Comparison of ENCODE assay signal across 1 cellular context in genomic region chr6:30323806-30324205, GRCh38.
TF ChIP-seq lines count a peak whose summit lies in the region.

No MANE protein-coding gene starts in this region.

TF ChIP-seq in SK-N-SH treated with all-trans-retinoic acid at 6 μM for 48 hours, 23 proteins besides CTCF, POLR2A, EP300 and RAD21 (continued from another document):
- TF ChIP-seq CREB5 (CRISPR knock-in tag; IDR thresholded peaks at IDR 0.05; ENCODE audit: low read depth) (no peak), GLIS3 (CRISPR knock-in tag; IDR thresholded peaks at IDR 0.05) (no peak), ZNF70 (CRISPR knock-in tag; IDR thresholded peaks at IDR 0.05) (no peak), CSRNP3 (CRISPR knock-in tag; IDR thresholded peaks at IDR 0.05) (no peak)
